In genomic region chr6:152338335-152339125, GRCh38 we compare ENCODE assay signal across 8 cellular contexts.
DNase-seq lines count a peak whose midpoint lies in the region; ATAC-seq and TF ChIP-seq lines count a peak whose summit lies in the region.

No MANE protein-coding gene starts in this region.

- H4K91ac ChIP-seq in mesenchymal stem cell (ENCODE audit: low read length) = no peak overlapping the region

- H3K36me3 ChIP-seq in mesenchymal stem cell (ENCODE audit: control insufficient read depth in 1 of 2, insufficient read depth in 2 of 2, low read depth in 1 of 2, low read length in 2 of 2) = peaks cover 24 to 87% of the 10 kb centered on the region in 2 experiments

- peaks cover 11% of the 10 kb centered on the region for H3K4me1 ChIP-seq in mesenchymal stem cell (ENCODE audit: control insufficient read depth, insufficient read depth, low read depth, low read length)

- TF ChIP-seq CTCF in GM12864 (IDR thresholded peaks at IDR 0.05; ENCODE audit: low read depth, low read length, missing control alignments) (peak; percentile 99), coronary artery (IDR thresholded peaks at IDR 0.05) (peak; percentile 83)

- no peak overlapping the region for H3K14ac ChIP-seq in mesenchymal stem cell (ENCODE audit: low read length in 2 of 2)

- H3K9ac ChIP-seq in mesenchymal stem cell (ENCODE audit: low read length) = no peak overlapping the region

- no peaks in the 10 kb centered on the region for H3K9me3 ChIP-seq in mesenchymal stem cell (ENCODE audit: control insufficient read depth, low read length)

- H2BK15ac ChIP-seq in mesenchymal stem cell (ENCODE audit: low read depth, poor library complexity, severe bottlenecking) = no peak overlapping the region

- H3K27ac ChIP-seq in coronary artery (peak overlapping the region in 1 of 2 donors; percentile 6), mesenchymal stem cell (ENCODE audit: low read length, poor library complexity, severe bottlenecking) (peak overlapping the region; percentile 91)

- no peak overlapping the region for H2BK12ac ChIP-seq in mesenchymal stem cell (ENCODE audit: low read length in 2 of 2)

- peak overlapping the region; percentile 51 for H2BK5ac ChIP-seq in mesenchymal stem cell (ENCODE audit: low read depth, low read length, poor library complexity, severe bottlenecking)

- H2BK120ac ChIP-seq in mesenchymal stem cell (ENCODE audit: low read depth, low read length) = no peak overlapping the region

- DNase-seq in GM12864 (ENCODE audit: low read depth) (no peak), Kasumi-1 (lab: John Stamatoyannopoulos, UW) (peak; percentile 18 to 45), coronary artery (ENCODE audit: low spot score) (no peak), mesenchymal stem cell (peak; percentile 57), NOMO-1 (lab: John Stamatoyannopoulos, UW; ENCODE audit: unreplicated experiment in 2 of 2) (no peak)
- peak; percentile 33 to 48 for DNase-seq in activated CD4-positive, alpha-beta T cell treated with anti-CD3 and anti-CD28 coated beads for 24 hours (ENCODE audit: low read depth in 2 of 2)
- peak; percentile 22 to 38 for DNase-seq in stimulated activated CD8-positive, alpha-beta memory T cell treated with anti-CD3 and anti-CD28 coated beads, Interleukin-2, amount 100 ng/mL, for 48 hours (ENCODE audit: low read depth in 2 of 2)

- H3K18ac ChIP-seq in mesenchymal stem cell (ENCODE audit: low read depth in 1 of 2, low read length in 2 of 2) = no peak overlapping the region

- peaks cover 4% of the 10 kb centered on the region for H3K79me1 ChIP-seq in mesenchymal stem cell (replicated peaks; ENCODE audit: low read length, poor library complexity, severe bottlenecking)

- no peak overlapping the region for H3K4me3 ChIP-seq in GM12864 (ENCODE audit: low read depth, low read length)
- no peak overlapping the region for H3K4me3 ChIP-seq in coronary artery
- no peak overlapping the region for H3K4me3 ChIP-seq in mesenchymal stem cell (ENCODE audit: insufficient read depth in 1 of 2, low read depth in 1 of 2, low read length in 2 of 2)

- no peak overlapping the region for H3K4ac ChIP-seq in mesenchymal stem cell (ENCODE audit: low read depth in 1 of 2, low read length in 2 of 2)

- no peak overlapping the region for H3K4me2 ChIP-seq in mesenchymal stem cell (ENCODE audit: low read length, poor library complexity, severe bottlenecking)

- no peak overlapping the region for H2AFZ ChIP-seq in mesenchymal stem cell (ENCODE audit: low read depth, low read length)

- H3K23ac ChIP-seq in mesenchymal stem cell (ENCODE audit: low read length in 2 of 2) = no peak overlapping the region

- ATAC-seq in GM21786 (IDR thresholded peaks at IDR 0.05; ENCODE audit: unreplicated experiment) = peak; percentile 92

- no peaks in the 10 kb centered on the region for H3K27me3 ChIP-seq in mesenchymal stem cell (ENCODE audit: control insufficient read depth in 1 of 2, insufficient read depth in 1 of 2, low read length in 2 of 2)

- WGBS in mesenchymal stem cell = 51% methylated on average over 10 of the region's 10 CpGs

- peak overlapping the region; percentile 54 for H4K8ac ChIP-seq in mesenchymal stem cell (ENCODE audit: low read length)

- H2AK5ac ChIP-seq in mesenchymal stem cell (ENCODE audit: low read length, severe bottlenecking) = peak overlapping the region; percentile 44

Comparison
In these comparisons a context has a peak if more than half of its experiments do, and no peak if none do; other contexts are left out.
1. DNase-seq: peak in Kasumi-1 (2 of 2), activated CD4-positive, alpha-beta T cell treated with anti-CD3 and anti-CD28 coated beads for 24 hours (2 of 2), mesenchymal stem cell (single experiment) and stimulated activated CD8-positive, alpha-beta memory T cell treated with anti-CD3 and anti-CD28 coated beads, Interleukin-2, amount 100 ng/mL, for 48 hours (2 of 2); none in GM12864 (single experiment), coronary artery (single experiment) and NOMO-1 (0 of 2).